In the genomic region with DNA sequence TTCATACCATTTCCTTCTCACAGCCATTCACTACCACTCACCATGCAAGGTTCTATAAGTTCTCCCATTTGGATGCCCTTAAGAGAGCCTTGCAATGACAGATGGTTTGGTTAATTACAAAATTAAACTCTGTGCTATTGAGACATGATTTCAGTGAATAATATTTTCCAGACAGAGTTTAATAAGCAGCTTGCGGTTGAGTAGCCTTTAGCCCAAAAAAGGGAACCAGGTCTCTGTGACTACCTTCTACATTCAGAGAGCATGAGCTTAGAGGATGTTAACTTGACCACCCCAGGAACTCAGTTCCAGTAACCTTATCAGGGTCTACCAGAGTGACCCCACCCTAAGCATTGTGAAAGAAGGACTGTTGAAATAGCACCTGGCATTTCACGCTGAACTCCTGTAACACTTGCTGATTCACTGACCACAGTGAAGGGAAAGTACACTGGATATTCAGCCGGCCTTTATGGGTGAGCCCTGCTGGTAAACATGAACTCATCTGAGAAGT, we compare ENCODE assay signal across 8 cellular contexts.
A peak's percentile ranks its signal among the peaks of the same experiment; 100 is the strongest.
DNase-seq lines count a peak whose midpoint lies in the region; ATAC-seq and TF ChIP-seq lines count a peak whose summit lies in the region.

No MANE protein-coding gene starts in this region.

- no peaks in the 10 kb centered on the region for H4K20me1 ChIP-seq in Karpas-422 (ENCODE audit: insufficient read depth, low read depth, low read length)

- H3K36me3 ChIP-seq in GM06990 (ENCODE audit: control insufficient read depth, insufficient read depth, low read length) (no peaks in the 10 kb centered on the region), Karpas-422 (ENCODE audit: insufficient read depth, low read length) (no peaks in the 10 kb centered on the region)

- no peaks in the 10 kb centered on the region for H3K9me3 ChIP-seq in Karpas-422 (ENCODE audit: low read length)

- no peaks in the 10 kb centered on the region for H3K79me2 ChIP-seq in Karpas-422 (ENCODE audit: low read length)

- no peaks in the 10 kb centered on the region for H3K9me3 Mint-ChIP-seq in central memory CD8-positive, alpha-beta T cell
- H3K9me3 Mint-ChIP-seq in activated T-cell treated with anti-CD3 and anti-CD28 coated beads, Interleukin-2, amount 50 U/mL, for 24 hours, result peaks cover 6% of the 10 kb centered on the region

- no peak for TF ChIP-seq CTCF in GM06990 (IDR thresholded peaks at IDR 0.05; ENCODE audit: insufficient read depth, low read length, poor library complexity, severe bottlenecking)

- H3K27ac Mint-ChIP-seq in central memory CD8-positive, alpha-beta T cell (ENCODE audit: low read depth), result no peak overlapping the region
- H3K27ac Mint-ChIP-seq in activated T-cell treated with anti-CD3 and anti-CD28 coated beads, Interleukin-2, amount 50 U/mL, for 24 hours, result no peak overlapping the region

- peak overlapping the region; percentile 37 for H3K27ac ChIP-seq in Karpas-422 (ENCODE audit: low read length)

- peaks cover 31% of the 10 kb centered on the region for H3K4me1 ChIP-seq in Karpas-422 (ENCODE audit: low read length)

- peak overlapping the region; percentile 9 for H3K4me2 ChIP-seq in Karpas-422 (ENCODE audit: low read depth, low read length, poor library complexity, severe bottlenecking)

- H3K4me3 ChIP-seq in GM06990 (replicated peaks; ENCODE audit: low read depth, low read length) (no peak overlapping the region), Karpas-422 (ENCODE audit: low read length) (no peak overlapping the region)

- H3K27me3 ChIP-seq in GM06990 (replicated peaks; ENCODE audit: control insufficient read depth, insufficient read depth, low read length), result no peaks in the 10 kb centered on the region
- no peaks in the 10 kb centered on the region for H3K27me3 ChIP-seq in Karpas-422 (ENCODE audit: low read length)

- H3K9ac ChIP-seq in Karpas-422 (ENCODE audit: low read length), result peak overlapping the region; percentile 1; the same call in 1 of the 2 replicates

- H3K36me3 Mint-ChIP-seq in central memory CD8-positive, alpha-beta T cell (ENCODE audit: insufficient read depth), result no peaks in the 10 kb centered on the region
- H3K36me3 Mint-ChIP-seq in activated T-cell treated with anti-CD3 and anti-CD28 coated beads, Interleukin-2, amount 50 U/mL, for 24 hours (ENCODE audit: low read depth), result no peaks in the 10 kb centered on the region

- peak overlapping the region; percentile 94 for H2AFZ ChIP-seq in Karpas-422 (ENCODE audit: low read length)

- H3K9me2 ChIP-seq in Karpas-422 (replicated peaks; ENCODE audit: insufficient read depth, low read length), result no peaks in the 10 kb centered on the region

- H3K27me3 Mint-ChIP-seq in central memory CD8-positive, alpha-beta T cell, result no peaks in the 10 kb centered on the region
- no peaks in the 10 kb centered on the region for H3K27me3 Mint-ChIP-seq in activated T-cell treated with anti-CD3 and anti-CD28 coated beads, Interleukin-2, amount 50 U/mL, for 24 hours

- peak; percentile 86 for ATAC-seq in GM21737 (IDR thresholded peaks at IDR 0.05; ENCODE audit: unreplicated experiment)
- ATAC-seq in central memory CD8-positive, alpha-beta T cell (replicated peaks; ENCODE audit: extremely low read depth, poor library complexity, severe bottlenecking), result peak; percentile 52

- H3K4me3 Mint-ChIP-seq in central memory CD8-positive, alpha-beta T cell, result no peak overlapping the region
- H3K4me3 Mint-ChIP-seq in activated T-cell treated with anti-CD3 and anti-CD28 coated beads, Interleukin-2, amount 50 U/mL, for 24 hours, result no peak overlapping the region

- no peaks in the 10 kb centered on the region for H3K4me1 Mint-ChIP-seq in central memory CD8-positive, alpha-beta T cell
- H3K4me1 Mint-ChIP-seq in activated T-cell treated with anti-CD3 and anti-CD28 coated beads, Interleukin-2, amount 50 U/mL, for 24 hours (ENCODE audit: low read depth), result no peaks in the 10 kb centered on the region

- DNase-seq in GM06990 (ENCODE audit: extremely low read depth, insufficient read length) (peak; percentile 39), Karpas-422 (peak; percentile 47), stromal cell of bone marrow (ENCODE audit: low read depth) (peak; percentile 61)
- no peak for DNase-seq in central memory CD8-positive, alpha-beta T cell (ENCODE audit: low spot score in 2 of 2)
- no peak for DNase-seq in stimulated activated CD8-positive, alpha-beta memory T cell treated with anti-CD3 and anti-CD28 coated beads, Interleukin-4, amount 100 ng/mL, for 48 hours
- DNase-seq in activated CD4-positive, alpha-beta T cell treated with anti-CD3 and anti-CD28 coated beads for 48 hours, result no peak
- no peak for DNase-seq in activated T-cell treated with anti-CD3 and anti-CD28 coated beads, Interleukin-2, amount 50 U/mL, for 24 hours

Comparison
In these comparisons a context has a peak if more than half of its experiments do, and no peak if none do; other contexts are left out.
1. DNase-seq: peak in GM06990 (single experiment), Karpas-422 (single experiment) and stromal cell of bone marrow (single experiment); none in central memory CD8-positive, alpha-beta T cell (0 of 2), stimulated activated CD8-positive, alpha-beta memory T cell treated with anti-CD3 and anti-CD28 coated beads, Interleukin-4, amount 100 ng/mL, for 48 hours (single experiment), activated CD4-positive, alpha-beta T cell treated with anti-CD3 and anti-CD28 coated beads for 48 hours (single experiment) and activated T-cell treated with anti-CD3 and anti-CD28 coated beads, Interleukin-2, amount 50 U/mL, for 24 hours (single experiment).